21 cellular contexts compared by ENCODE assay signal in genomic region chr17:16939271-16939576, GRCh38.
"Had no signal": no experiment of that assay in that cellular context is flagged by ENCODE, and none has a peak within 500 bp of the region (broad histone marks: within the 10 kb centered on the region; RNA-seq: fewer than 3 reads in every experiment).

No MANE protein-coding gene starts in this region.

- H3K4me3 Mint-ChIP-seq: activated naive CD4-positive, alpha-beta T cell treated with anti-CD3 and anti-CD28 coated beads, Interleukin-2, amount 10 ng/mL, durations not matched to agents 7 days and 5 days; activated T-cell treated with anti-CD3 and anti-CD28 coated beads, Interleukin-2, amount 50 U/mL, for 4 hours; neural crest cell; T-cell; type B pancreatic cell had no signal

- ATAC-seq: activated T-cell treated with anti-CD3 and anti-CD28 coated beads, Interleukin-2, amount 50 U/mL, for 4 hours; body of pancreas; foreskin keratinocyte; left colon; mucosa of descending colon; right lobe of liver; T-cell had no signal

- H3K27me3 Mint-ChIP-seq: T-cell had no signal

- H3K4me1 ChIP-seq: body of pancreas, foreskin keratinocyte, right lobe of liver had no signal

- H3K27me3 ChIP-seq: body of pancreas, cardiac muscle cell, right lobe of liver had no signal

- H3K9me3 ChIP-seq: body of pancreas, mucosa of descending colon, right lobe of liver, thoracic aorta had no signal

- H3K4me3 ChIP-seq: body of pancreas, cardiac muscle cell, mucosa of descending colon, right lobe of liver, thoracic aorta had no signal

- H3K36me3 Mint-ChIP-seq: activated naive CD4-positive, alpha-beta T cell treated with anti-CD3 and anti-CD28 coated beads, Interleukin-2, amount 10 ng/mL, durations not matched to agents 7 days and 5 days; T-cell; type B pancreatic cell had no signal

- H3K27ac ChIP-seq: body of pancreas, cardiac muscle cell, foreskin keratinocyte, right lobe of liver, thoracic aorta, WERI-Rb-1 had no signal

- DNase-seq: activated T-cell treated with anti-CD3 and anti-CD28 coated beads, Interleukin-2, amount 50 U/mL, for 4 hours; anterior cingulate cortex; dermis blood vessel endothelial cell; effector CD8-positive, alpha-beta T cell; foreskin keratinocyte; left colon; mesenchymal stem cell; small intestine; stimulated activated CD4-positive, alpha-beta T cell treated with anti-CD3 and anti-CD28 coated beads, Interleukin-2, amount 100 ng/mL, for 24 hours; stimulated activated naive CD4-positive, alpha-beta T cell; WERI-Rb-1 had no signal

- H3K27ac Mint-ChIP-seq: activated naive CD4-positive, alpha-beta T cell treated with anti-CD3 and anti-CD28 coated beads, Interleukin-2, amount 10 ng/mL, durations not matched to agents 7 days and 5 days; activated T-helper 2 cell treated with anti-CD3 and anti-CD28 coated beads, Interferon-gamma antibody, Interleukin-2, Interleukin-4, amounts not matched to agents 10 μg/mL and 5 μg/mL and 100 μg/mL, durations not matched to agents 14 hours and 24 hours and 36 hours; T-cell; type B pancreatic cell had no signal

- H3K36me3 ChIP-seq: cardiac muscle cell, right lobe of liver, thoracic aorta, WERI-Rb-1 had no signal

- H3K4me1 Mint-ChIP-seq: activated naive CD4-positive, alpha-beta T cell treated with anti-CD3 and anti-CD28 coated beads, Interleukin-2, amount 10 ng/mL, durations not matched to agents 7 days and 5 days; neural crest cell; T-cell had no signal

- H3K9me3 Mint-ChIP-seq: activated naive CD4-positive, alpha-beta T cell treated with anti-CD3 and anti-CD28 coated beads, Interleukin-2, amount 10 ng/mL, durations not matched to agents 7 days and 5 days; activated T-cell treated with anti-CD3 and anti-CD28 coated beads, Interleukin-2, amount 50 U/mL, for 4 hours; activated T-helper 2 cell treated with anti-CD3 and anti-CD28 coated beads, Interferon-gamma antibody, Interleukin-2, Interleukin-4, amounts not matched to agents 10 μg/mL and 5 μg/mL and 100 μg/mL, durations not matched to agents 14 hours and 24 hours and 36 hours; neural crest cell; T-cell; type B pancreatic cell had no signal
